ENCODE assay signal across 1 cellular context in the genomic region with DNA sequence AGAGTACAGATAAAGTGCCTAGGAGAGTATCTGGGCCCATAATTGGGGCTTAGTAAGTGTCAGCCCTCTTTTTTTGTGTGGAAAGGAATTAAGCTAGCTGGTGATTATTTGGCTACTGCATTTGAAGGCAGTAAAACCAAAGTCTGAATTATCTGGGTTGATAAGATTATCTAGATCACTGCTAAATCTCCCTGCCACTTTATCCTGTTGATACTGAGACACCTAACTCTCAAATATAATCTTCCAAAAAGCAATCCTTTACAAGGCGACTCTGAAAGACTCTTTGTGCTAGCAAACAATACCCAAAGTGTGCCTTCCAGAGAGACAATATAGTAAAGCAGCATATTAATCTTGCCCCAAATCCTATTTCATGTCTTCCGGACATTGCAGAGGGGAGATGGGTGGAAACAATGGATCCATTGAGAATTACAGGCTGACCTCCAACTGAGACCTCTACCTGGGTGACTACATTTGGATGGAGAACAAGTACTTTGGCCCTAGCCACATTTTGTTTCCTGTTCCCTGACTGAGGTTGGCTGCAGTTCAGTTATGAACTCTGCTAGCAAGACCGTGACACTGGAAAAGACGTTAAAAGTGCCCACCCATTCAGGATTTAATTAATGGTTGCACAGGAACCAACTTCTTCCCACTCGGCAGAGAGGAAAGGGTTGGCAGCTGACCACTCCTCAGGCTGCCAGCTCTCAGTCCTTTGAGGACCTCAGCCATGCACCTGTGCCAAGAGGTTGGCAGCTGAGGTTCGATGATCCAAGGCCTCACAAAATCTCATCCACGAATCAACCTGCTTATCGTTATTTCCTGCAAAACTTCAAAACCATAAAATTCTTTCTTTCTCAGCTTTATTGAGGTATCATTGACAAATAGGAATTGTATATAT.
A peak's percentile ranks its signal among the peaks of the same experiment; 100 is the strongest.
TF ChIP-seq lines count a peak whose summit lies in the region.

No MANE protein-coding gene starts in this region.

TF ChIP-seq in Ishikawa, 13 proteins besides CTCF, POLR2A, EP300 and RAD21 (continued from another document):
- TF ChIP-seq, protein P1, sequence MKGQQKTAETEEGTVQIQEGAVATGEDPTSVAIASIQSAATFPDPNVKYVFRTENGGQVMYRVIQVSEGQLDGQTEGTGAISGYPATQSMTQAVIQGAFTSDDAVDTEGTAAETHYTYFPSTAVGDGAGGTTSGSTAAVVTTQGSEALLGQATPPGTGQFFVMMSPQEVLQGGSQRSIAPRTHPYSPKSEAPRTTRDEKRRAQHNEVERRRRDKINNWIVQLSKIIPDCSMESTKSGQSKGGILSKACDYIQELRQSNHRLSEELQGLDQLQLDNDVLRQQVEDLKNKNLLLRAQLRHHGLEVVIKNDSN (IDR thresholded peaks at IDR 0.05): no peak
- TF ChIP-seq TAF1 (IDR thresholded peaks at IDR 0.05; ENCODE audit: low read depth) (no peak), TEAD4 (IDR thresholded peaks at IDR 0.05) (peak; percentile 73), ZBTB7A (IDR thresholded peaks at IDR 0.05; ENCODE audit: low read depth) (no peak), MAX (IDR thresholded peaks at IDR 0.05) (0 out of 2 replicates have a peak, but pooled peaks have one; percentile 31), TCF12 (IDR thresholded peaks at IDR 0.05; ENCODE audit: low read depth) (peak; percentile 97), YY1 (IDR thresholded peaks at IDR 0.05; ENCODE audit: low read depth) (no peak), FOXM1 (IDR thresholded peaks at IDR 0.05; ENCODE audit: borderline replicate concordance, low read depth) (peak; percentile 94)
